In genomic region chr14:68785817-68786490, GRCh38 we compare ENCODE assay signal across 8 cellular contexts. TPM values are rescaled to one million over a fixed set of nuclear protein-coding genes. Genes with fewer than 3 reads are reported as not detected.
DNase-seq lines count a peak whose midpoint lies in the region; ATAC-seq lines count a peak whose summit lies in the region.

No MANE protein-coding gene starts in this region.

- H3K4me3 ChIP-seq in Karpas-422 (ENCODE audit: low read length), result no peak overlapping the region

- peak overlapping the region; percentile 97 for H3K27ac Mint-ChIP-seq in stimulated activated naive B cell treated with anti-CD40 and anti-IgM and Interleukin-4, amounts not matched to agents 10 μg/mL and 1 μg/mL and 100 μg/mL, for 72 hours

- H3K79me2 ChIP-seq in Karpas-422 (ENCODE audit: low read length), result peaks cover 8% of the 10 kb centered on the region

- H3K4me1 Mint-ChIP-seq in stimulated activated naive B cell treated with anti-CD40 and anti-IgM and Interleukin-4, amounts not matched to agents 10 μg/mL and 1 μg/mL and 100 μg/mL, for 72 hours, result peaks cover 60 to 82% of the 10 kb centered on the region in 2 donors

- H2AFZ ChIP-seq in Karpas-422 (ENCODE audit: low read length), result no peak overlapping the region

- H3K27me3 Mint-ChIP-seq in stimulated activated naive B cell treated with anti-CD40 and anti-IgM and Interleukin-4, amounts not matched to agents 10 μg/mL and 1 μg/mL and 100 μg/mL, for 72 hours, result peaks cover 4 to 7% of the 10 kb centered on the region in 2 donors

- no peak overlapping the region for H3K9ac ChIP-seq in Karpas-422 (ENCODE audit: low read length)

- H3K27ac ChIP-seq in adipose tissue (ENCODE audit: low read depth, low read length) (peak overlapping the region; percentile 57), Karpas-422 (ENCODE audit: low read length) (no peak overlapping the region)

- no peaks in the 10 kb centered on the region for H3K27me3 ChIP-seq in Karpas-422 (ENCODE audit: low read length)

- H3K9me2 ChIP-seq in Karpas-422 (replicated peaks; ENCODE audit: insufficient read depth, low read length), result no peaks in the 10 kb centered on the region

- H3K36me3 Mint-ChIP-seq in stimulated activated naive B cell treated with anti-CD40 and anti-IgM and Interleukin-4, amounts not matched to agents 10 μg/mL and 1 μg/mL and 100 μg/mL, for 72 hours, result peaks cover 36 to 46% of the 10 kb centered on the region in 2 donors

- peaks cover 29% of the 10 kb centered on the region for H3K36me3 ChIP-seq in Karpas-422 (ENCODE audit: insufficient read depth, low read length)

- H3K4me1 ChIP-seq in Karpas-422 (ENCODE audit: low read length), result peaks cover 24% of the 10 kb centered on the region

- H3K9me3 ChIP-seq in Karpas-422 (ENCODE audit: low read length), result no peaks in the 10 kb centered on the region

- peak overlapping the region; percentile 75 to 78 for H3K4me3 Mint-ChIP-seq in stimulated activated naive B cell treated with anti-CD40 and anti-IgM and Interleukin-4, amounts not matched to agents 10 μg/mL and 1 μg/mL and 100 μg/mL, for 72 hours

- H3K4me2 ChIP-seq in Karpas-422 (ENCODE audit: low read depth, low read length, poor library complexity, severe bottlenecking), result no peak overlapping the region

- ATAC-seq in stimulated activated naive B cell treated with anti-CD40 and anti-IgM and Interleukin-4, amounts not matched to agents 10 μg/mL and 1 μg/mL and 100 μg/mL, for 72 hours (replicated peaks), result peak; percentile 51 to 53
- no peak for ATAC-seq in GM18909 (IDR thresholded peaks at IDR 0.05; ENCODE audit: poor library complexity, unreplicated experiment)

- WGBS in adipose tissue, 3 donors, result 32 to 64% (median 64%) methylated on average over 4 of the region's 4 CpGs

- peaks cover 34% of the 10 kb centered on the region; the same call in 1 of the 2 replicates for H4K20me1 ChIP-seq in Karpas-422 (ENCODE audit: insufficient read depth, low read depth, low read length)

- DNase-seq in DMS53 (lab: John Stamatoyannopoulos, UW), result peak; percentile 13
- DNase-seq in DMS53 treated with DMSO at 0.1 percent for 48 hours (lab: John Stamatoyannopoulos, UW; ENCODE audit: unreplicated experiment), result no peak
- DNase-seq in iris pigment epithelial cell (ENCODE audit: low read depth), result peak; percentile 68
- no peak for DNase-seq in stimulated activated naive B cell treated with anti-CD40 and anti-IgM and Interleukin-4, amounts not matched to agents 10 μg/mL and 1 μg/mL and 100 μg/mL, for 72 hours
- no peak for DNase-seq in Karpas-422
- no peak for DNase-seq in DMS79 (lab: John Stamatoyannopoulos, UW)

- peaks cover 0 to 2% of the 10 kb centered on the region in 2 donors for H3K9me3 Mint-ChIP-seq in stimulated activated naive B cell treated with anti-CD40 and anti-IgM and Interleukin-4, amounts not matched to agents 10 μg/mL and 1 μg/mL and 100 μg/mL, for 72 hours

RNA-seq across cellular contexts. Expression of gene ZFP36L1, which starts 6.9 kb away (rescaled TPM):
- polyA plus RNA-seq in adipose tissue, result 100 to 1,000 TPM; 174 to 335 (median 258) TPM
- 76.8 and 118 TPM in 2 replicates for total RNA-seq in Karpas-422 (2014; rRNA removed; shearing (Covaris generic); ENCODE audit: low replicate concordance)

Comparison
In these comparisons a context has a peak if more than half of its experiments do, and no peak if none do; other contexts are left out.
1. DNase-seq: peak in DMS53 (single experiment) and iris pigment epithelial cell (single experiment); none in DMS53 treated with DMSO at 0.1 percent for 48 hours (single experiment), stimulated activated naive B cell treated with anti-CD40 and anti-IgM and Interleukin-4, amounts not matched to agents 10 μg/mL and 1 μg/mL and 100 μg/mL, for 72 hours (single experiment), Karpas-422 (single experiment) and DMS79 (single experiment).